ENCODE assay signal across 12 cellular contexts in the genomic region with DNA sequence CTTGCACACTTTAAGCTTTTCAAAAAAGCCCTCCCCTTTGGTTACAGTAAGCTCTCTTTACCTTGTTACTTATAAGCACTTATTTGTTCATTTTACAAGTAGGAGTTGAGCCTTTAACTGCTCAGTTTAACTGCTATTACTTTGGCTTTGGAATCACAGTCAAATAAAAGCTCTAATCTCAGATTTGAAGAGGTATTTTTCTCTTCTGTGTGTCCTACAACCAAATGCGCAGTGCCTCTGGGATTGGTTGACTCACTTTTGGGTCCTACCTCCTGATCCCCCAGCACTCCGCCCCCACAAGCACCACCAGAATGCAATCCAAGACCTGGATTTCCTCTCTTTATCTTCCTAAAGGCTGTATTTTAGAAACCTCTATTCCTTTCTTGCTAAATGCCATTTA. TPM values are rescaled to one million over a fixed set of nuclear protein-coding genes. Genes with fewer than 3 reads are reported as not detected.
DNase-seq lines count a peak whose midpoint lies in the region; ATAC-seq and TF ChIP-seq lines count a peak whose summit lies in the region.
"Had no signal": no experiment of that assay in that cellular context is flagged by ENCODE, and none has a peak within 500 bp of the region (broad histone marks: within the 10 kb centered on the region; RNA-seq: fewer than 3 reads in every experiment).

No MANE protein-coding gene starts in this region.

- no peaks in the 10 kb centered on the region for H3K27me3 ChIP-seq in CD8-positive, alpha-beta memory T cell (ENCODE audit: insufficient read depth, low read length, poor library complexity, severe bottlenecking)
- no peaks in the 10 kb centered on the region for H3K27me3 ChIP-seq in osteoblast (ENCODE audit: insufficient read depth, low read length)
- no peaks in the 10 kb centered on the region for H3K27me3 ChIP-seq in Caco-2 (replicated peaks; ENCODE audit: control insufficient read depth, insufficient read depth, low read length)

- H3K4me3 ChIP-seq in CD8-positive, alpha-beta memory T cell (ENCODE audit: low read length) = no peak overlapping the region
- H3K4me3 ChIP-seq in LNCaP clone FGC (ENCODE audit: low read depth, low read length) = 0 out of 2 replicates have a peak overlapping the region, but pooled peaks have one; percentile 6
- H3K4me3 ChIP-seq in osteoblast (ENCODE audit: insufficient read depth, low read length) = peak overlapping the region; percentile 30
- no peak overlapping the region for H3K4me3 ChIP-seq in Caco-2 (ENCODE audit: low read depth, low read length)

- peaks cover 0 to 1% of the 10 kb centered on the region in 2 donors for H3K27me3 Mint-ChIP-seq in CD8-positive, alpha-beta memory T cell
- no peaks in the 10 kb centered on the region for H3K27me3 Mint-ChIP-seq in chondrocyte (ENCODE audit: low read depth)
- H3K27me3 Mint-ChIP-seq in Caco-2 (ENCODE audit: insufficient read depth, unreplicated experiment) = no peaks in the 10 kb centered on the region

- CTCF ChIA-PET in CD8-positive, alpha-beta memory T cell (lab: Charles Lee) = interaction anchor here (0.7 to 2.0 kb wide), 4 partner anchors 8 to 163 kb away, joined by 3 to 10 read pairs (median 4); partner anchors contain the start of gene HINT3
- CTCF ChIA-PET in Caco-2 (lab: Charles Lee) = no interaction called here

- no peak overlapping the region for H2AFZ ChIP-seq in osteoblast (ENCODE audit: low read length)

- H3K27ac Mint-ChIP-seq in CD8-positive, alpha-beta memory T cell = peak overlapping the region in 6 of 8 donors; percentile 60 to 84 (median 74)
- H3K27ac Mint-ChIP-seq in chondrocyte (ENCODE audit: unreplicated experiment) (peak overlapping the region; percentile 93), Caco-2 (ENCODE audit: unreplicated experiment) (no peak overlapping the region)

- no peaks in the 10 kb centered on the region for H3K9me3 Mint-ChIP-seq in CD8-positive, alpha-beta memory T cell
- no peaks in the 10 kb centered on the region for H3K9me3 Mint-ChIP-seq in chondrocyte (ENCODE audit: low read depth)
- no peaks in the 10 kb centered on the region for H3K9me3 Mint-ChIP-seq in Caco-2 (ENCODE audit: unreplicated experiment)

- H4K20me1 ChIP-seq in osteoblast (ENCODE audit: insufficient read depth, low read length) = no peaks in the 10 kb centered on the region

- H3K4me1 Mint-ChIP-seq in CD8-positive, alpha-beta memory T cell = peaks cover 58 to 75% (median 70%) of the 10 kb centered on the region in 3 donors
- H3K4me1 Mint-ChIP-seq in chondrocyte (ENCODE audit: low read depth) (peaks cover 64% of the 10 kb centered on the region), Caco-2 (ENCODE audit: low read depth, unreplicated experiment) (peaks cover 17% of the 10 kb centered on the region)

- DNase-seq in CD8-positive, alpha-beta memory T cell = no peak
- peak; percentile 55 for DNase-seq in LNCaP clone FGC (ENCODE audit: low read depth)
- DNase-seq in chondrocyte (ENCODE audit: low spot score) = no peak
- no peak for DNase-seq in osteoblast (ENCODE audit: insufficient read length, low spot score, missing footprints)
- DNase-seq in Caco-2 = no peak
- no peak for DNase-seq in NCI-H526 (lab: John Stamatoyannopoulos, UW)
- DNase-seq: activated gamma-delta T cell treated with Interleukin-2 at 50 U/mL for 16 hours, DND-41, NCI-H2029, small intestine had no signal

- peaks cover 58% of the 10 kb centered on the region for H3K79me2 ChIP-seq in osteoblast (ENCODE audit: insufficient read depth, low read length)

- H3K36me3 ChIP-seq in CD8-positive, alpha-beta memory T cell (ENCODE audit: insufficient read depth, low read length) = no peaks in the 10 kb centered on the region
- no peaks in the 10 kb centered on the region for H3K36me3 ChIP-seq in osteoblast (ENCODE audit: insufficient read depth, low read length)
- H3K36me3 ChIP-seq in Caco-2 (ENCODE audit: control insufficient read depth, insufficient read depth, low read length) = 0 out of 2 replicates have a peak, but pooled peaks cover 1% of the 10 kb centered on the region

- H3K4me1 ChIP-seq in CD8-positive, alpha-beta memory T cell (ENCODE audit: insufficient read depth, low read length) = peaks cover 39% of the 10 kb centered on the region
- H3K4me1 ChIP-seq in osteoblast (ENCODE audit: insufficient read depth, low read length) (peaks cover 47% of the 10 kb centered on the region), Caco-2 (peaks cover 36% of the 10 kb centered on the region)

- POLR2A ChIA-PET in CD8-positive, alpha-beta memory T cell (lab: Charles Lee) = interaction anchor here (4.6 kb wide), 1 partner anchor 12 kb away, joined by 188 read pairs; no protein-coding TSS in a partner anchor
- POLR2A ChIA-PET in Caco-2 (lab: Charles Lee) = no interaction called here

- peaks cover 0 to 27% (median 0%) of the 10 kb centered on the region in 3 donors for H3K36me3 Mint-ChIP-seq in CD8-positive, alpha-beta memory T cell
- H3K36me3 Mint-ChIP-seq in chondrocyte (ENCODE audit: low read depth) (peaks cover 2% of the 10 kb centered on the region), Caco-2 (ENCODE audit: insufficient read depth, unreplicated experiment) (no peaks in the 10 kb centered on the region)

- peak overlapping the region; percentile 97 for H3K4me2 ChIP-seq in osteoblast (ENCODE audit: insufficient read depth, low read length)

- H3K27ac ChIP-seq in CD8-positive, alpha-beta memory T cell (ENCODE audit: low read depth, low read length) = no peak overlapping the region
- H3K27ac ChIP-seq in osteoblast (ENCODE audit: low read depth, low read length) = peak overlapping the region; percentile 91

- TF ChIP-seq CTCF in LNCaP clone FGC (IDR thresholded peaks at IDR 0.05; ENCODE audit: control insufficient read depth, extremely low read depth, insufficient read depth) = no peak
- no peak for TF ChIP-seq CTCF in chondrocyte (IDR thresholded peaks at IDR 0.05)
- TF ChIP-seq CTCF in osteoblast (IDR thresholded peaks at IDR 0.05; ENCODE audit: extremely low read depth, low read depth, low read length) = no peak
- TF ChIP-seq CTCF in Caco-2 (IDR thresholded peaks at IDR 0.05; ENCODE audit: insufficient read depth in 1 of 2, low read depth in 1 of 2, low read length in 1 of 2, severe bottlenecking in 1 of 2, unreplicated experiment in 1 of 2) = no peak

- no peaks in the 10 kb centered on the region for H3K9me3 ChIP-seq in CD8-positive, alpha-beta memory T cell (ENCODE audit: low read length)
- H3K9me3 ChIP-seq in osteoblast (ENCODE audit: low read depth, low read length) = no peaks in the 10 kb centered on the region
- H3K9me3 ChIP-seq in Caco-2 = no peaks in the 10 kb centered on the region

- ATAC-seq in GM19324 (IDR thresholded peaks at IDR 0.05; ENCODE audit: low FRiP score, unreplicated experiment) (no peak), HG03095 (IDR thresholded peaks at IDR 0.05; ENCODE audit: unreplicated experiment) (no peak)

- intact Hi-C loops in Caco-2 (cut with micrococcal nuclease; ENCODE audit: unreplicated experiment) = loop anchor here (5.0 kb wide), 1 partner anchor 64 kb away; no protein-coding TSS in a partner anchor

- peak overlapping the region in 6 of 7 donors; percentile 10 to 79 (median 60) for H3K4me3 Mint-ChIP-seq in CD8-positive, alpha-beta memory T cell
- peak overlapping the region; percentile 58 for H3K4me3 Mint-ChIP-seq in chondrocyte (ENCODE audit: unreplicated experiment)
- H3K4me3 Mint-ChIP-seq in Caco-2 (ENCODE audit: unreplicated experiment) = no peak overlapping the region

- BruUV-seq in Caco-2 (replicated peaks; lab: Mats Ljungman, UMichigan) = no TSS peak

RNA-seq across cellular contexts. Expression of gene NCOA7, which starts 2.5 kb away (rescaled TPM):
- total RNA-seq in CD8-positive, alpha-beta memory T cell = 10 to 100 TPM; 54.7 to 62.5 TPM
- polyA plus RNA-seq in CD8-positive, alpha-beta memory T cell = 38.3 TPM
- 49.6 to 80.7 TPM (median 74.9 TPM) in 3 replicates for total RNA-seq in chondrocyte
- total RNA-seq in osteoblast = 30.4 and 34.0 TPM in 2 replicates
- total RNA-seq in Caco-2 (2022) = 62.0 and 67.9 TPM in 2 replicates

RNA-seq across cellular contexts. Expression of gene HEY2, which starts 43.8 kb away (rescaled TPM):
- under 1 TPM; 0.09 TPM for total RNA-seq in CD8-positive, alpha-beta memory T cell
- 0.20 TPM for polyA plus RNA-seq in CD8-positive, alpha-beta memory T cell
- 17.6 to 43.0 TPM (median 41.2 TPM) in 3 replicates for total RNA-seq in chondrocyte
- 2.2 and 2.4 TPM in 2 replicates for total RNA-seq in osteoblast
- total RNA-seq in Caco-2 (2022) = 0.12 TPM in 1 of 2 replicates, not detected in the other

Comparison
In these comparisons a context has a peak if more than half of its experiments do, and no peak if none do; other contexts are left out.
1. H3K4me3 ChIP-seq: peak in LNCaP clone FGC (single experiment) and osteoblast (single experiment); none in CD8-positive, alpha-beta memory T cell (single experiment) and Caco-2 (single experiment).